ENCODE assay signal across 24 cellular contexts in genomic region chr6:75089921-75090320, GRCh38.
"Had no signal": no experiment of that assay in that cellular context is flagged by ENCODE, and none has a peak within 500 bp of the region (broad histone marks: within the 10 kb centered on the region; RNA-seq: fewer than 3 reads in every experiment).

No MANE protein-coding gene starts in this region.

- H3K4me1 ChIP-seq: parathyroid adenoma, prostate gland, right lobe of liver, spleen had no signal

- H3K9me3 ChIP-seq: esophagus squamous epithelium, prostate gland, right lobe of liver, spleen, thyroid gland, upper lobe of left lung had no signal

- ATAC-seq: effector memory CD8-positive, alpha-beta T cell; left colon; left ventricle myocardium superior; natural killer cell treated with Interleukin-12 subunit alpha and Interleukin-12 subunit beta and Interleukin-15 and Interleukin-18, amount 100 ng/mL, for 72 hours; stimulated activated naive B cell treated with anti-CD40 and anti-IgM and Interleukin-4, amounts not matched to agents 10 μg/mL and 1 μg/mL and 100 μg/mL, for 72 hours; stimulated activated naive CD8-positive, alpha-beta T cell treated with anti-CD3 and anti-CD28 coated beads, Interleukin-15, amount 100 ng/mL, for 72 hours had no signal

- H3K36me3 ChIP-seq: neural progenitor cell, prostate gland, right lobe of liver, spleen, thyroid gland, upper lobe of left lung had no signal

- H3K4me3 ChIP-seq: esophagus squamous epithelium, lung, neural progenitor cell, prostate gland, right lobe of liver, spleen, thyroid gland, upper lobe of left lung had no signal

- DNase-seq: effector memory CD8-positive, alpha-beta T cell; esophagus squamous epithelium; foreskin fibroblast; left colon; left ventricle myocardium superior; mesenchymal stem cell; midbrain; nucleus accumbens; retina; right lobe of liver; spleen; stimulated activated CD4-positive, alpha-beta T cell treated with anti-CD3 and anti-CD28 coated beads, Interleukin-15, amount 100 ng/mL, for 24 hours; stimulated activated CD4-positive, alpha-beta T cell treated with anti-CD3 and anti-CD28 coated beads, Interleukin-1b, Interleukin-23, amount 100 ng/mL, for 48 hours; stimulated activated CD4-positive, alpha-beta T cell treated with anti-CD3 and anti-CD28 coated beads, Interleukin-4, amount 100 ng/mL, for 24 hours; stimulated activated naive B cell treated with anti-CD40 and anti-IgM and Interleukin-4, amounts not matched to agents 10 μg/mL and 1 μg/mL and 100 μg/mL, for 72 hours; stimulated activated naive CD8-positive, alpha-beta T cell treated with anti-CD3 and anti-CD28 coated beads, Interleukin-15, amount 100 ng/mL, for 72 hours; thyroid gland had no signal

- H3K27ac ChIP-seq: epithelial cell of prostate, neural progenitor cell, parathyroid adenoma, prostate gland, right lobe of liver, spleen, thyroid gland, upper lobe of left lung had no signal

- H3K27me3 ChIP-seq: right lobe of liver, thyroid gland, upper lobe of left lung had no signal
